In the genomic region with DNA sequence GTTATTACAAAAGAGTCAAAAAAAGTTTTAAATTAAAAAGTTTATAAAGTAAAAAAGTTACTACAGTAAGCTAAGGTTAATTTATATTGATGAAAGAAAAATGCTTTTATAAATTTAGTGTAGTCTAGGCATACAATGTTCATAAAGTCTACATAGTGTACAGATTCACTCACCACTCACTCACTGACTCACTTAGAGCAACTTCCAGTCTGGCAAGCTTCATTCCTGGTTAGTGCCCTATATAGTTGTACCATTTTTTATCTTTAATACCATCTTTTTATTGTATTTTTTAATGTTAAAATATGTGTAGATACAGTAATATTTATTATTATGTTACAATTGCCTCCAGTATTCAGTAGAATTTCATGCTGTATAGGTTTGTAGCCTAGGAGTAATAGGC, we compare ENCODE assay signal across 24 cellular contexts. TPM values are rescaled to one million over a fixed set of nuclear protein-coding genes. Genes with fewer than 3 reads are reported as not detected.
A peak's percentile ranks its signal among the peaks of the same experiment; 100 is the strongest.
DNase-seq lines count a peak whose midpoint lies in the region; ATAC-seq, FAIRE-seq and TF ChIP-seq lines count a peak whose summit lies in the region.
"Had no signal": no experiment of that assay in that cellular context is flagged by ENCODE, and none has a peak within 500 bp of the region (broad histone marks: within the 10 kb centered on the region; RNA-seq: fewer than 3 reads in every experiment).

No MANE protein-coding gene starts in this region.

- CTCF ChIA-PET in PC-3 (lab: Charles Lee) = no interaction called here

- H3K9me3 ChIP-seq in PC-3 (ENCODE audit: low read length) = peaks cover 11% of the 10 kb centered on the region; the same call in 1 of the 2 replicates
- H3K9me3 ChIP-seq: BE2C, HAP-1 had no signal

- no TSS peak for BruUV-seq in PC-3 (replicated peaks; lab: Mats Ljungman, UMichigan)

- H3K4me1 ChIP-seq in PC-3 (ENCODE audit: insufficient read depth, low read length) = peaks cover 23% of the 10 kb centered on the region
- H3K4me1 ChIP-seq in foreskin keratinocyte = peaks cover 22% of the 10 kb centered on the region
- H3K4me1 ChIP-seq: BE2C, HAP-1 had no signal

- ATAC-seq in PC-3 = peak; percentile 2; the same call in 1 of the 2 replicates
- peak; percentile 50 for ATAC-seq in foreskin keratinocyte
- no peak for ATAC-seq in HG03460 (IDR thresholded peaks at IDR 0.05; ENCODE audit: unreplicated experiment)
- ATAC-seq: GM12878 had no signal

- H3K27ac ChIP-seq in 22Rv1 (peak overlapping the region; percentile 69), PC-3 (ENCODE audit: low read length) (peak overlapping the region; percentile 87), foreskin keratinocyte (peak overlapping the region; percentile 70)
- H3K27ac ChIP-seq: GM23248 had no signal

- H3K27me3 ChIP-seq in PC-3 (ENCODE audit: low read length) (no peaks in the 10 kb centered on the region), bronchial epithelial cell (ENCODE audit: control insufficient read depth, insufficient read depth, low read length) (no peaks in the 10 kb centered on the region), foreskin keratinocyte (no peaks in the 10 kb centered on the region)
- H3K27me3 ChIP-seq: BE2C had no signal

- H3F3A ChIP-seq in PC-3 (ENCODE audit: low read length, unreplicated experiment) = peaks cover 8% of the 10 kb centered on the region

- TF ChIP-seq CTCF in 22Rv1 (IDR thresholded peaks at IDR 0.05) (no peak), PC-3 (conservative IDR thresholded peaks at IDR 0.05; ENCODE audit: low read depth, low read length) (no peak), bronchial epithelial cell (IDR thresholded peaks at IDR 0.05; ENCODE audit: insufficient read depth, low read length, severe bottlenecking) (no peak), foreskin keratinocyte (conservative IDR thresholded peaks at IDR 0.05) (no peak)

- no peak for FAIRE-seq in bronchial epithelial cell (lab: Jason Lieb, UNC)
- FAIRE-seq: GM12878, GM19239 had no signal

- H2AFZ ChIP-seq in PC-3 (ENCODE audit: low read length) = no peak overlapping the region
- H2AFZ ChIP-seq: GM23248 had no signal

- H3K9me2 ChIP-seq in PC-3 (replicated peaks; ENCODE audit: low read length) = no peaks in the 10 kb centered on the region

- H4K20me1 ChIP-seq in PC-3 (ENCODE audit: low read length) = no peaks in the 10 kb centered on the region

- H3K9ac ChIP-seq in PC-3 (ENCODE audit: low read length) = peak overlapping the region; percentile 27
- H3K9ac ChIP-seq: GM23248 had no signal

- H3K36me3 ChIP-seq in PC-3 (ENCODE audit: low read depth, low read length) (0 out of 2 replicates have a peak, but pooled peaks cover 6% of the 10 kb centered on the region), bronchial epithelial cell (ENCODE audit: control insufficient read depth, insufficient read depth, low read length) (no peaks in the 10 kb centered on the region)
- H3K36me3 ChIP-seq: BE2C, HAP-1 had no signal

- POLR2A ChIA-PET in PC-3 (lab: Charles Lee; ENCODE audit: unreplicated experiment) = no interaction called here

- H3K79me2 ChIP-seq in PC-3 (ENCODE audit: low read length) = no peaks in the 10 kb centered on the region

- intact Hi-C loops in PC-3 (cut with micrococcal nuclease) = loop anchor here (1.0 to 10.0 kb wide), 4 partner anchors 15 to 268 kb away; a partner anchor contains a TSS

- DNase-seq in PC-3 = peak; percentile 42
- DNase-seq in bronchial epithelial cell (ENCODE audit: low read depth) = peak; percentile 79
- peak in 1 of 2 donors; percentile 74 for DNase-seq in foreskin keratinocyte
- DNase-seq in NCI-H748 treated with DMSO at 0.1 percent for 48 hours (lab: John Stamatoyannopoulos, UW) = no peak
- no peak for DNase-seq in stimulated activated CD4-positive, alpha-beta T cell treated with anti-CD3 and anti-CD28 coated beads, Interleukin-4, amount 100 ng/mL, for 1 hour
- no peak for DNase-seq in activated T-cell treated with anti-CD3 and anti-CD28 coated beads for 4 hours
- DNase-seq: ACHN; BE2C; C1 segment of cervical spinal cord; CD4-positive, CD25-positive, alpha-beta regulatory T cell; CD8-positive, alpha-beta memory T cell; DMS 273 treated with DMSO at 0.1 percent for 48 hours; DMS53; DND-41; EL; GM23248; IMR-90 had no signal

- no peak overlapping the region for H3K4me2 ChIP-seq in PC-3 (ENCODE audit: low read length)

- H3K4me3 ChIP-seq in PC-3 (ENCODE audit: low read length) (no peak overlapping the region), bronchial epithelial cell (ENCODE audit: low read depth, low read length) (no peak overlapping the region)
- H3K4me3 ChIP-seq: GM12878, GM23248, HAP-1 had no signal

RNA-seq across cellular contexts. Expression of a gene that starts 2.6 kb away (rescaled TPM):
- total RNA-seq in PC-3 (2014; rRNA removed) = 0.07 and 0.69 TPM in 2 replicates
- total RNA-seq in bronchial epithelial cell = 4.2 and 4.9 TPM in 2 replicates
- total RNA-seq in foreskin keratinocyte = 1.7 and 5.2 TPM in 2 replicates
- 1.8 and 4.4 TPM in 2 replicates for polyA plus RNA-seq in foreskin keratinocyte
- total RNA-seq: CD4-positive, CD25-positive, alpha-beta regulatory T cell; CD8-positive, alpha-beta memory T cell; GM12878; IMR-90 had no signal
- polyA plus RNA-seq: CD4-positive, CD25-positive, alpha-beta regulatory T cell; CD8-positive, alpha-beta memory T cell; GM12878; IMR-90 had no signal

RNA-seq across cellular contexts. Expression of a gene that starts 14.9 kb away (rescaled TPM):
- total RNA-seq in PC-3 (2014; rRNA removed) (6.5 and 7.3 TPM in 2 replicates), bronchial epithelial cell (68.1 and 168 TPM in 2 replicates), foreskin keratinocyte (34.4 and 62.3 TPM in 2 replicates)
- 27.8 and 43.4 TPM in 2 replicates for polyA plus RNA-seq in foreskin keratinocyte
- total RNA-seq: CD4-positive, CD25-positive, alpha-beta regulatory T cell; CD8-positive, alpha-beta memory T cell; GM12878 had no signal
- polyA plus RNA-seq: CD4-positive, CD25-positive, alpha-beta regulatory T cell; CD8-positive, alpha-beta memory T cell; GM12878 had no signal

RNA-seq across cellular contexts. Expression of a gene that starts 58.3 kb away (rescaled TPM):
- total RNA-seq in PC-3 (2014; rRNA removed) (not detected in 2 replicates), bronchial epithelial cell (not detected in 2 replicates), foreskin keratinocyte (not detected in 2 replicates)
- not detected in 2 replicates for polyA plus RNA-seq in foreskin keratinocyte
- total RNA-seq: A172; CD4-positive, CD25-positive, alpha-beta regulatory T cell; CD8-positive, alpha-beta memory T cell; GM12878; GM23248; H4 had no signal
- polyA plus RNA-seq: CD4-positive, CD25-positive, alpha-beta regulatory T cell; CD8-positive, alpha-beta memory T cell; GM23248 had no signal

Comparison
In these comparisons a context has a peak if more than half of its experiments do, and no peak if none do; other contexts are left out.
1. DNase-seq: peak in PC-3 (single experiment) and bronchial epithelial cell (single experiment); none in NCI-H748 treated with DMSO at 0.1 percent for 48 hours (single experiment), stimulated activated CD4-positive, alpha-beta T cell treated with anti-CD3 and anti-CD28 coated beads, Interleukin-4, amount 100 ng/mL, for 1 hour (single experiment) and activated T-cell treated with anti-CD3 and anti-CD28 coated beads for 4 hours (single experiment).
2. Peak in every context shown above with its lines, with median percentiles within 50 percentile points of each other: H3K27ac ChIP-seq.